ENCODE assay signal across 19 cellular contexts in genomic region chr12:77239617-77240016, GRCh38.
DNase-seq lines count a peak whose midpoint lies in the region; ATAC-seq, FAIRE-seq and TF ChIP-seq lines count a peak whose summit lies in the region.
"Had no signal": no experiment of that assay in that cellular context is flagged by ENCODE, and none has a peak within 500 bp of the region (broad histone marks: within the 10 kb centered on the region; RNA-seq: fewer than 3 reads in every experiment).

No MANE protein-coding gene starts in this region.

- no peaks in the 10 kb centered on the region for H3K36me3 ChIP-seq in breast epithelium
- no peaks in the 10 kb centered on the region for H3K36me3 ChIP-seq in keratinocyte (ENCODE audit: control insufficient read depth in 2 of 2, extremely low read depth in 1 of 2, insufficient read depth in 2 of 2, low read length in 2 of 2)
- no peaks in the 10 kb centered on the region for H3K36me3 ChIP-seq in lower lobe of right lung
- no peaks in the 10 kb centered on the region for H3K36me3 ChIP-seq in BE2C
- H3K36me3 ChIP-seq: BLaER1 had no signal

- dilution Hi-C loops in keratinocyte (cut with MboI; ENCODE audit: extremely low pct_ligation_motif_present, low sequenced_read_pairs) = no loop called here

- H3K27me3 Mint-ChIP-seq in MCF 10A (ENCODE audit: insufficient read depth, unreplicated experiment) = no peaks in the 10 kb centered on the region
- H3K27me3 Mint-ChIP-seq in endothelial cell (ENCODE audit: unreplicated experiment) = peaks cover 3% of the 10 kb centered on the region

- H3K27ac ChIP-seq in breast epithelium (no peak overlapping the region), keratinocyte (ENCODE audit: control insufficient read depth, insufficient read depth, low read length) (peak overlapping the region; percentile 86), lower lobe of right lung (no peak overlapping the region)
- H3K27ac ChIP-seq: 22Rv1, BLaER1, HL-60 had no signal

- FAIRE-seq in keratinocyte (lab: Jason Lieb, UNC) = peak; percentile 92
- FAIRE-seq: GM12878, GM18507 had no signal

- H3K9me3 Mint-ChIP-seq in MCF 10A (ENCODE audit: unreplicated experiment) (peaks cover 7% of the 10 kb centered on the region), endothelial cell (ENCODE audit: unreplicated experiment) (no peaks in the 10 kb centered on the region)
- H3K9me3 Mint-ChIP-seq: H9 had no signal

- H3K79me2 ChIP-seq in keratinocyte (ENCODE audit: control insufficient read depth, insufficient read depth, low read length) = no peaks in the 10 kb centered on the region

- H3K9me1 ChIP-seq in keratinocyte (ENCODE audit: control insufficient read depth, extremely low read depth, insufficient read depth, low read length) = no peaks in the 10 kb centered on the region

- no TSS peak for BruUV-seq in MCF 10A (replicated peaks; lab: Mats Ljungman, UMichigan)

- TF ChIP-seq CTCF in MCF 10A (IDR thresholded peaks at IDR 0.05; ENCODE audit: unreplicated experiment) = no peak
- TF ChIP-seq CTCF in breast epithelium (IDR thresholded peaks at IDR 0.05) = no peak
- TF ChIP-seq CTCF in endothelial cell (IDR thresholded peaks at IDR 0.05; ENCODE audit: unreplicated experiment) = no peak
- TF ChIP-seq CTCF in keratinocyte (optimal IDR thresholded peaks at IDR 0.05 in 1 of 3, IDR thresholded peaks at IDR 0.05 in 1 of 3, conservative IDR thresholded peaks at IDR 0.05 in 1 of 3; ENCODE audit: extremely low read depth in 1 of 3, insufficient read depth in 2 of 3, low read length in 3 of 3) = peak in 1 of 3 experiments; percentile 21
- no peak for TF ChIP-seq CTCF in lower lobe of right lung (IDR thresholded peaks at IDR 0.05)
- no peak for TF ChIP-seq CTCF in BE2C (IDR thresholded peaks at IDR 0.05; ENCODE audit: low read depth, low read length)

- intact Hi-C loops in MCF 10A (cut with micrococcal nuclease) (no loop called here), breast epithelium (cut with DNase I; ENCODE audit: low total_unique reads) (no loop called here), lower lobe of right lung (cut with DNase I) (no loop called here)

- H3K4me3 Mint-ChIP-seq in MCF 10A (ENCODE audit: unreplicated experiment) (no peak overlapping the region), endothelial cell (ENCODE audit: unreplicated experiment) (no peak overlapping the region)
- H3K4me3 Mint-ChIP-seq: H9 had no signal

- H3K36me3 Mint-ChIP-seq in MCF 10A (ENCODE audit: insufficient read depth, unreplicated experiment) (no peaks in the 10 kb centered on the region), endothelial cell (ENCODE audit: low read depth, unreplicated experiment) (no peaks in the 10 kb centered on the region)

- H4K20me1 ChIP-seq in keratinocyte (ENCODE audit: control insufficient read depth, extremely low read depth, insufficient read depth, low read length) = no peaks in the 10 kb centered on the region
- H4K20me1 ChIP-seq: BLaER1 had no signal

- H3K4me1 ChIP-seq in breast epithelium (no peaks in the 10 kb centered on the region), keratinocyte (ENCODE audit: control insufficient read depth, extremely low read depth, insufficient read depth, low read length) (peaks cover 11% of the 10 kb centered on the region), lower lobe of right lung (peaks cover 3% of the 10 kb centered on the region), BE2C (no peaks in the 10 kb centered on the region)
- H3K4me1 ChIP-seq: BLaER1 had no signal

- H3K27me3 ChIP-seq in breast epithelium (no peaks in the 10 kb centered on the region), keratinocyte (ENCODE audit: control insufficient read depth, extremely low read depth, insufficient read depth, low read length) (no peaks in the 10 kb centered on the region), lower lobe of right lung (ENCODE audit: low read depth) (no peaks in the 10 kb centered on the region), BE2C (no peaks in the 10 kb centered on the region)
- H3K27me3 ChIP-seq: BLaER1 had no signal

- H2AFZ ChIP-seq in keratinocyte (ENCODE audit: control insufficient read depth, low read length) = peak overlapping the region; percentile 75

- peak overlapping the region; percentile 53 for H3K9ac ChIP-seq in keratinocyte (ENCODE audit: control insufficient read depth, extremely low read depth, insufficient read depth, low read length)
- H3K9ac ChIP-seq: BLaER1 had no signal

- no peaks in the 10 kb centered on the region for H3K9me3 ChIP-seq in breast epithelium
- no peaks in the 10 kb centered on the region for H3K9me3 ChIP-seq in keratinocyte (ENCODE audit: control insufficient read depth, low read depth, low read length)
- H3K9me3 ChIP-seq in lower lobe of right lung = no peaks in the 10 kb centered on the region
- H3K9me3 ChIP-seq in BE2C = no peaks in the 10 kb centered on the region
- H3K9me3 ChIP-seq: BLaER1 had no signal

- H3K4me1 Mint-ChIP-seq in MCF 10A (ENCODE audit: insufficient read depth, unreplicated experiment) (no peaks in the 10 kb centered on the region), endothelial cell (ENCODE audit: unreplicated experiment) (peaks cover 34% of the 10 kb centered on the region)

- CTCF ChIA-PET in MCF 10A (lab: Yijun Ruan, JAX) = interaction anchor here (0.6 kb wide), 1 partner anchor 736 kb away, joined by 3 read pairs; no protein-coding TSS in a partner anchor

- no peak for TF ChIP-seq POLR2A in breast epithelium (IDR thresholded peaks at IDR 0.05)

- peak overlapping the region; percentile 28 for H3K27ac Mint-ChIP-seq in MCF 10A (ENCODE audit: low read depth, unreplicated experiment)
- H3K27ac Mint-ChIP-seq in endothelial cell (ENCODE audit: unreplicated experiment) = peak overlapping the region; percentile 62

- POLR2A ChIA-PET in MCF 10A (lab: Yijun Ruan, JAX) = no interaction called here

- no peak for ATAC-seq in lower lobe of right lung
- ATAC-seq: GM12878 had no signal

- H3K4me2 ChIP-seq in keratinocyte (ENCODE audit: control insufficient read depth, extremely low read depth, insufficient read depth, low read depth, low read length) = peak overlapping the region; percentile 80
- H3K4me2 ChIP-seq: BLaER1 had no signal

- no peak overlapping the region for H3K4me3 ChIP-seq in breast epithelium
- H3K4me3 ChIP-seq in keratinocyte (ENCODE audit: control insufficient read depth in 2 of 3, extremely low read depth in 1 of 3, insufficient read depth in 2 of 3, low read depth in 1 of 3, low read length in 3 of 3) = peak overlapping the region in 1 of 3 experiments; percentile 48
- H3K4me3 ChIP-seq in lower lobe of right lung = no peak overlapping the region
- no peak overlapping the region for H3K4me3 ChIP-seq in BE2C (ENCODE audit: low read depth, low read length)
- H3K4me3 ChIP-seq: BLaER1, GM12878 had no signal

- DNase-seq in MCF 10A (ENCODE audit: unreplicated experiment) (peak; percentile 14), breast epithelium (ENCODE audit: low spot score in 2 of 2) (no peak), endothelial cell (ENCODE audit: low spot score) (no peak), keratinocyte (ENCODE audit: low read depth, low spot score) (peak; percentile 42), NCI-H1105 (lab: John Stamatoyannopoulos, UW) (no peak), lower lobe of right lung (no peak), BE2C (no peak), DMS53 (lab: John Stamatoyannopoulos, UW) (no peak)
- DNase-seq: Calu3, DMS 273 treated with DMSO at 0.1 percent for 48 hours, DMS79, H9, IMR-90, KBM-7 had no signal

Comparison
In these comparisons a context has a peak if more than half of its experiments do, and no peak if none do; other contexts are left out.
1. DNase-seq: peak in MCF 10A (single experiment) and keratinocyte (single experiment); none in breast epithelium (0 of 2), endothelial cell (single experiment), NCI-H1105 (single experiment), lower lobe of right lung (single experiment), BE2C (single experiment) and DMS53 (single experiment).